ENCODE assay signal across 14 cellular contexts in the genomic region with DNA sequence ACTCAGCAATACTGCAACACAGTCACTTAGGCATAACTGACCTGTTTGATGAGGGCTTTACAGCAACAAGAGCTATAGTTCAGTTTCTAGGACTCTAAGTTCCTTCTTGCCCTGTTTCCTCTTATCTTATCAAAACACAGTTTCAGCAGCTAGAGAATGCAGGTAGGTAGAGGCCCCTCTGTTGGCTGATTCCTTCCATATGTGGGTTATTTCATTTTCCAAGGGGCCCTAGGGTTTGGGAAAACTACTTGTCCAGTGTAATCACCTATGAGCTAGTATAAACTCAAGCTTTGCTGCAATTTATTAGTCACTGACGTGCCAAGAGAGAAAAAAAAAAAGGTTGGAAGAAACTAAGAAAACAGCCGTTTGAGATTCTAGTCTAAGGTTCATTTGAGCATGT.
DNase-seq lines count a peak whose midpoint lies in the region; TF ChIP-seq lines count a peak whose summit lies in the region.
"Had no signal": no experiment of that assay in that cellular context is flagged by ENCODE, and none has a peak within 500 bp of the region (broad histone marks: within the 10 kb centered on the region; RNA-seq: fewer than 3 reads in every experiment).

No MANE protein-coding gene starts in this region.

- H3F3A ChIP-seq in smooth muscle cell (ENCODE audit: low read depth), result peaks cover 5% of the 10 kb centered on the region

- H3K9me2 ChIP-seq in hepatocyte (replicated peaks; ENCODE audit: insufficient read depth), result no peaks in the 10 kb centered on the region

- TF ChIP-seq CTCF in HFFc6 (IDR thresholded peaks at IDR 0.05) (no peak), hepatocyte (IDR thresholded peaks at IDR 0.05; ENCODE audit: poor library complexity) (no peak), smooth muscle cell (IDR thresholded peaks at IDR 0.05; ENCODE audit: borderline replicate concordance, insufficient read depth, poor library complexity, severe bottlenecking) (no peak)

- no peaks in the 10 kb centered on the region for H3K27me3 ChIP-seq in hepatocyte
- H3K27me3 ChIP-seq in smooth muscle cell (ENCODE audit: low read depth), result no peaks in the 10 kb centered on the region
- H3K27me3 ChIP-seq: BE2C had no signal

- H3K9me3 ChIP-seq in hepatocyte (ENCODE audit: low read depth), result no peaks in the 10 kb centered on the region
- no peaks in the 10 kb centered on the region for H3K9me3 ChIP-seq in smooth muscle cell (replicated peaks; ENCODE audit: low read depth)
- H3K9me3 ChIP-seq: A549, BE2C had no signal

- WGBS in hepatocyte (ENCODE audit: low lambda C conversion rate, missing lambda C conversion rate), result 32% methylated on average over 2 of the region's 2 CpGs
- 76% methylated on average over 2 of the region's 2 CpGs for WGBS in smooth muscle cell (ENCODE audit: low lambda C conversion rate)

- DNase-seq in HFFc6 (no peak), OCI-M1 (lab: John Stamatoyannopoulos, UW) (peak; percentile 4), hepatocyte (ENCODE audit: low spot score) (peak; percentile 49), smooth muscle cell (lab: John Stamatoyannopoulos, UW; ENCODE audit: unreplicated experiment) (no peak), NAMALWA (ENCODE audit: low spot score) (no peak), SKM-1 (lab: John Stamatoyannopoulos, UW; ENCODE audit: unreplicated experiment) (no peak)
- DNase-seq in activated CD8-positive, alpha-beta memory T cell treated with anti-CD3 and anti-CD28 coated beads, Interleukin-2, amount 50 U/mL, for 48 hours, result no peak
- DNase-seq: BE2C; CD4-positive, alpha-beta memory T cell; DND-41; GDM1 had no signal

- H2AFZ ChIP-seq in hepatocyte (no peak overlapping the region), smooth muscle cell (ENCODE audit: low read depth) (no peak overlapping the region)

- H3K9me3 Mint-ChIP-seq in HFFc6, result peaks cover 4% of the 10 kb centered on the region; the same call in 1 of the 2 replicates
- H3K9me3 Mint-ChIP-seq: CD4-positive, alpha-beta memory T cell had no signal

- peak overlapping the region; percentile 42 for H3K9ac ChIP-seq in smooth muscle cell (ENCODE audit: low read depth)

- H3K36me3 Mint-ChIP-seq in HFFc6 (ENCODE audit: low read depth), result peaks cover 5% of the 10 kb centered on the region
- H3K36me3 Mint-ChIP-seq: CD4-positive, alpha-beta memory T cell had no signal

- H3K4me2 ChIP-seq in hepatocyte (peak overlapping the region; percentile 56), smooth muscle cell (peak overlapping the region; percentile 49)
- H3K4me2 ChIP-seq: A549 had no signal

- peak overlapping the region; percentile 31; the same call in 1 of the 2 replicates for H3K27ac Mint-ChIP-seq in HFFc6
- H3K27ac Mint-ChIP-seq: CD4-positive, alpha-beta memory T cell had no signal

- no peaks in the 10 kb centered on the region for H3K36me3 ChIP-seq in hepatocyte (replicated peaks; ENCODE audit: insufficient read depth, low read depth)
- no peaks in the 10 kb centered on the region for H3K36me3 ChIP-seq in smooth muscle cell (ENCODE audit: low read depth)
- H3K36me3 ChIP-seq: BE2C had no signal

- H3K4me1 Mint-ChIP-seq in HFFc6 (ENCODE audit: low read depth), result peaks cover 48% of the 10 kb centered on the region
- H3K4me1 Mint-ChIP-seq: CD4-positive, alpha-beta memory T cell had no signal

- H3K79me2 ChIP-seq in hepatocyte (no peaks in the 10 kb centered on the region), smooth muscle cell (ENCODE audit: low read depth) (no peaks in the 10 kb centered on the region)

- H3K27ac ChIP-seq in hepatocyte (peak overlapping the region; percentile 95), smooth muscle cell (ENCODE audit: low read depth) (peak overlapping the region; percentile 67)
- H3K27ac ChIP-seq: A549, C4-2B, HL-60 had no signal

- no peak overlapping the region for H3K4me3 ChIP-seq in hepatocyte
- H3K4me3 ChIP-seq in smooth muscle cell, result no peak overlapping the region
- H3K4me3 ChIP-seq: A549 had no signal

- peaks cover 39% of the 10 kb centered on the region for H3K4me1 ChIP-seq in hepatocyte (ENCODE audit: insufficient read depth)
- peaks cover 4% of the 10 kb centered on the region for H3K4me1 ChIP-seq in smooth muscle cell (ENCODE audit: low read depth)
- H3K4me1 ChIP-seq: BE2C had no signal

- H4K20me1 ChIP-seq in hepatocyte (ENCODE audit: insufficient read depth, poor library complexity, severe bottlenecking) (no peaks in the 10 kb centered on the region), smooth muscle cell (ENCODE audit: low read depth) (no peaks in the 10 kb centered on the region)

- no peak overlapping the region for H3K4me3 Mint-ChIP-seq in HFFc6
- H3K4me3 Mint-ChIP-seq: CD4-positive, alpha-beta memory T cell had no signal

- no peaks in the 10 kb centered on the region; the same call in 1 of the 2 replicates for H3K27me3 Mint-ChIP-seq in HFFc6 (ENCODE audit: insufficient read depth)
- H3K27me3 Mint-ChIP-seq: CD4-positive, alpha-beta memory T cell had no signal

Comparison
In these comparisons a context has a peak if more than half of its experiments do, and no peak if none do; other contexts are left out.
1. DNase-seq: peak in OCI-M1 (single experiment) and hepatocyte (single experiment); none in HFFc6 (single experiment), smooth muscle cell (single experiment), activated CD8-positive, alpha-beta memory T cell treated with anti-CD3 and anti-CD28 coated beads, Interleukin-2, amount 50 U/mL, for 48 hours (single experiment), NAMALWA (single experiment) and SKM-1 (single experiment).